ENCODE assay signal across 8 cellular contexts in genomic region chr5:14269395-14269794, GRCh38.
DNase-seq lines count a peak whose midpoint lies in the region; ATAC-seq and TF ChIP-seq lines count a peak whose summit lies in the region.

No MANE protein-coding gene starts in this region.

- H3K9me3 Mint-ChIP-seq in WTC11 = no peaks in the 10 kb centered on the region
- no peaks in the 10 kb centered on the region for H3K9me3 Mint-ChIP-seq in activated CD4-positive, alpha-beta T cell treated with anti-CD3 and anti-CD28 coated beads, Interleukin-2, amount 10 ng/mL, durations not matched to agents 7 days and 5 days

- H3K36me3 Mint-ChIP-seq in WTC11 = no peaks in the 10 kb centered on the region
- no peaks in the 10 kb centered on the region for H3K36me3 Mint-ChIP-seq in activated CD4-positive, alpha-beta T cell treated with anti-CD3 and anti-CD28 coated beads, Interleukin-2, amount 10 ng/mL, durations not matched to agents 7 days and 5 days (ENCODE audit: low read depth)

- H3K27ac Mint-ChIP-seq in WTC11 = peak overlapping the region; percentile 99
- no peak overlapping the region for H3K27ac Mint-ChIP-seq in activated CD4-positive, alpha-beta T cell treated with anti-CD3 and anti-CD28 coated beads, Interleukin-2, amount 10 ng/mL, durations not matched to agents 7 days and 5 days

- POLR2A ChIA-PET in WTC11 (lab: Charles Lee) = interaction anchor here (0.7 to 1.6 kb wide), 2 partner anchors 11 to 67 kb away, joined by 3 to 4 read pairs; no protein-coding TSS in a partner anchor
- POLR2A ChIA-PET in activated CD4-positive, alpha-beta T cell treated with anti-CD3 and anti-CD28 coated beads, Interleukin-2, amount 10 ng/mL, durations not matched to agents 7 days and 5 days (lab: Charles Lee) = no interaction called here

- peak overlapping the region; percentile 83 for H3K27ac ChIP-seq in HUES6 (ENCODE audit: low read depth, low read length)
- H3K27ac ChIP-seq in spleen = peak overlapping the region in 5 of 8 donors; percentile 13 to 55 (median 53)

- TF ChIP-seq POLR2A in spleen (IDR thresholded peaks at IDR 0.05) = no peak

- H3K4me1 ChIP-seq in HUES6 (ENCODE audit: control insufficient read depth, insufficient read depth, low read length) (peaks cover 66% of the 10 kb centered on the region), spleen (peaks cover 23 to 64% (median 36%) of the 10 kb centered on the region in 6 donors)

- no peaks in the 10 kb centered on the region for H3K27me3 ChIP-seq in HUES6 (ENCODE audit: control insufficient read depth, insufficient read depth, low read length)
- no peaks in the 10 kb centered on the region for H3K27me3 ChIP-seq in spleen (replicated peaks in 1 of 7)

- H3K9ac ChIP-seq in HUES6 (ENCODE audit: low read length) = peak overlapping the region; percentile 57

- H3K36me3 ChIP-seq in HUES6 (ENCODE audit: control insufficient read depth, insufficient read depth, low read length) (peaks cover 6% of the 10 kb centered on the region; the same call in 1 of the 2 replicates), spleen (peaks cover 0 to 14% (median 5%) of the 10 kb centered on the region in 6 donors)

- ATAC-seq in WTC11 (peak; percentile 64), HG03457 (IDR thresholded peaks at IDR 0.05; ENCODE audit: unreplicated experiment) (no peak), HG03520 (IDR thresholded peaks at IDR 0.05; ENCODE audit: unreplicated experiment) (no peak)

- WGBS in spleen, 5 donors = 76 to 88% (median 84%) methylated on average over 2 of the region's 2 CpGs

- TF ChIP-seq CTCF in WTC11 (IDR thresholded peaks at IDR 0.05) (no peak), spleen (IDR thresholded peaks at IDR 0.05 in 8 of 11, conservative IDR thresholded peaks at IDR 0.05 in 3 of 11) (no peak)

- intact Hi-C loops in spleen (cut with DNase I; ENCODE audit: low total_unique reads) = loop anchor here (5.0 to 10.0 kb wide), 3 partner anchors 55 to 162 kb away; partner anchors contain the start of gene TRIO

- H3K4me1 Mint-ChIP-seq in WTC11 = peaks cover 66% of the 10 kb centered on the region
- peaks cover 7% of the 10 kb centered on the region for H3K4me1 Mint-ChIP-seq in activated CD4-positive, alpha-beta T cell treated with anti-CD3 and anti-CD28 coated beads, Interleukin-2, amount 10 ng/mL, durations not matched to agents 7 days and 5 days

- H3K4me3 Mint-ChIP-seq in WTC11 = peak overlapping the region; percentile 44
- no peak overlapping the region for H3K4me3 Mint-ChIP-seq in activated CD4-positive, alpha-beta T cell treated with anti-CD3 and anti-CD28 coated beads, Interleukin-2, amount 10 ng/mL, durations not matched to agents 7 days and 5 days

- H3K9me3 ChIP-seq in HUES6 (ENCODE audit: control insufficient read depth, insufficient read depth, low read depth, low read length) = no peaks in the 10 kb centered on the region
- no peaks in the 10 kb centered on the region for H3K9me3 ChIP-seq in spleen

- CTCF ChIA-PET in WTC11 (lab: Charles Lee) = interaction anchor here (0.6 to 4.2 kb wide), 31 partner anchors 8 to 313 kb away, joined by 3 to 45 read pairs (median 6); partner anchors contain the start of genes OTULINL and TRIO
- CTCF ChIA-PET in activated CD4-positive, alpha-beta T cell treated with anti-CD3 and anti-CD28 coated beads, Interleukin-2, amount 10 ng/mL, durations not matched to agents 7 days and 5 days (lab: Charles Lee) = no interaction called here

- DNase-seq in WTC11 (ENCODE audit: low spot score) (no peak), iPS-NIHi7 (ENCODE audit: extremely low spot score) (peak; percentile 36), spleen (no peak)
- DNase-seq in activated CD4-positive, alpha-beta T cell treated with anti-CD3 and anti-CD28 coated beads, Interleukin-2, amount 10 ng/mL, durations not matched to agents 7 days and 5 days = no peak
- DNase-seq in stimulated activated CD4-positive, alpha-beta T cell treated with anti-CD3 and anti-CD28 coated beads, Interleukin-2, amount 100 ng/mL, for 48 hours = no peak

- no peaks in the 10 kb centered on the region for H3K27me3 Mint-ChIP-seq in WTC11 (ENCODE audit: low read depth)
- peaks cover 15% of the 10 kb centered on the region for H3K27me3 Mint-ChIP-seq in activated CD4-positive, alpha-beta T cell treated with anti-CD3 and anti-CD28 coated beads, Interleukin-2, amount 10 ng/mL, durations not matched to agents 7 days and 5 days

- H3K4me3 ChIP-seq in HUES6 (ENCODE audit: low read depth, low read length) (peak overlapping the region; percentile 19; the same call in 1 of the 2 replicates), spleen (no peak overlapping the region)

TF ChIP-seq in WTC11, 78 proteins besides CTCF, POLR2A, EP300 and RAD21 (continues in another document):
- no peak for TF ChIP-seq ZNF121 (CRISPR knock-in tag; IDR thresholded peaks at IDR 0.05)
- no peak for TF ChIP-seq NR3C1 (CRISPR knock-in tag; conservative IDR thresholded peaks at IDR 0.05; ENCODE audit: low read depth)
- no peak for TF ChIP-seq GTF2I (CRISPR knock-in tag; conservative IDR thresholded peaks at IDR 0.05)
- no peak for TF ChIP-seq USF2 (CRISPR knock-in tag; IDR thresholded peaks at IDR 0.05)
- TF ChIP-seq ELF4 (CRISPR knock-in tag; IDR thresholded peaks at IDR 0.05; ENCODE audit: low read depth) = no peak
- no peak for TF ChIP-seq USF1 (CRISPR knock-in tag; IDR thresholded peaks at IDR 0.05)
- no peak for TF ChIP-seq ZBTB43 (CRISPR knock-in tag; IDR thresholded peaks at IDR 0.05)
- no peak for TF ChIP-seq AR (CRISPR knock-in tag; IDR thresholded peaks at IDR 0.05)
- no peak for TF ChIP-seq MXD4 (CRISPR knock-in tag; IDR thresholded peaks at IDR 0.05; ENCODE audit: borderline replicate concordance)
- TF ChIP-seq ZNF396 (CRISPR knock-in tag; IDR thresholded peaks at IDR 0.05; ENCODE audit: borderline replicate concordance) = no peak
- no peak for TF ChIP-seq SMAD4 (CRISPR knock-in tag; IDR thresholded peaks at IDR 0.05)
- TF ChIP-seq PRRX2 (CRISPR knock-in tag; IDR thresholded peaks at IDR 0.05) = no peak
- no peak for TF ChIP-seq CBFB (CRISPR knock-in tag; IDR thresholded peaks at IDR 0.05; ENCODE audit: low read depth)
- TF ChIP-seq ATF6 (CRISPR knock-in tag; IDR thresholded peaks at IDR 0.05) = no peak
